ENCODE assay signal across 10 cellular contexts in genomic region chr3:65483475-65483874, GRCh38.
DNase-seq lines count a peak whose midpoint lies in the region; ATAC-seq and TF ChIP-seq lines count a peak whose summit lies in the region.
"Had no signal": no experiment of that assay in that cellular context is flagged by ENCODE, and none has a peak within 500 bp of the region (broad histone marks: within the 10 kb centered on the region; RNA-seq: fewer than 3 reads in every experiment).

No MANE protein-coding gene starts in this region.

- no peaks in the 10 kb centered on the region for H3K9me3 ChIP-seq in colonic mucosa
- H3K9me3 ChIP-seq in stomach: no peaks in the 10 kb centered on the region

- H3K9me3 Mint-ChIP-seq in natural killer cell treated with Interleukin-12 subunit alpha and Interleukin-12 subunit beta and Interleukin-15 and Interleukin-18, amount 100 ng/mL, for 72 hours: no peaks in the 10 kb centered on the region

- no peak for TF ChIP-seq EP300 in stomach (IDR thresholded peaks at IDR 0.05)

- no peak overlapping the region for H3K27ac Mint-ChIP-seq in natural killer cell treated with Interleukin-12 subunit alpha and Interleukin-12 subunit beta and Interleukin-15 and Interleukin-18, amount 100 ng/mL, for 72 hours

- H3K27ac ChIP-seq in colonic mucosa (no peak overlapping the region), stomach (peak overlapping the region in 2 of 5 donors; percentile 16 to 39)

- H3K4me1 Mint-ChIP-seq in natural killer cell treated with Interleukin-12 subunit alpha and Interleukin-12 subunit beta and Interleukin-15 and Interleukin-18, amount 100 ng/mL, for 72 hours (ENCODE audit: low read depth in 2 of 2): no peaks in the 10 kb centered on the region

- TF ChIP-seq CTCF in colonic mucosa (IDR thresholded peaks at IDR 0.05): no peak
- no peak for TF ChIP-seq CTCF in stomach (IDR thresholded peaks at IDR 0.05)

- no peak overlapping the region for H3K4me3 Mint-ChIP-seq in natural killer cell treated with Interleukin-12 subunit alpha and Interleukin-12 subunit beta and Interleukin-15 and Interleukin-18, amount 100 ng/mL, for 72 hours

- ATAC-seq in GM18502 (IDR thresholded peaks at IDR 0.05; ENCODE audit: poor library complexity, unreplicated experiment) (no peak), HG02981 (IDR thresholded peaks at IDR 0.05; ENCODE audit: unreplicated experiment) (no peak)
- ATAC-seq in natural killer cell treated with Interleukin-12 subunit alpha and Interleukin-12 subunit beta and Interleukin-15 and Interleukin-18, amount 100 ng/mL, for 72 hours: no peak

- no peaks in the 10 kb centered on the region for H3K27me3 ChIP-seq in colonic mucosa
- H3K27me3 ChIP-seq in stomach: no peaks in the 10 kb centered on the region

- intact Hi-C loops in colonic mucosa (cut with DNase I) (no loop called here), stomach (cut with DNase I; ENCODE audit: low total_unique reads) (no loop called here)

- no peaks in the 10 kb centered on the region for H3K36me3 ChIP-seq in colonic mucosa
- no peaks in the 10 kb centered on the region for H3K36me3 ChIP-seq in stomach

- H3K27me3 Mint-ChIP-seq in natural killer cell treated with Interleukin-12 subunit alpha and Interleukin-12 subunit beta and Interleukin-15 and Interleukin-18, amount 100 ng/mL, for 72 hours: no peaks in the 10 kb centered on the region

- TF ChIP-seq POLR2A in stomach (IDR thresholded peaks at IDR 0.05): no peak

- H3K4me1 ChIP-seq in colonic mucosa (no peaks in the 10 kb centered on the region), stomach (peaks cover 32 to 56% (median 38%) of the 10 kb centered on the region in 4 donors)

- H3K9ac ChIP-seq in colonic mucosa (ENCODE audit: low read depth in 2 of 2, low read length in 2 of 2): no peak overlapping the region

- no peaks in the 10 kb centered on the region for H3K36me3 Mint-ChIP-seq in natural killer cell treated with Interleukin-12 subunit alpha and Interleukin-12 subunit beta and Interleukin-15 and Interleukin-18, amount 100 ng/mL, for 72 hours

- peak; percentile 42 for DNase-seq in NCI-H1048 (lab: John Stamatoyannopoulos, UW)
- DNase-seq in colonic mucosa: peak; percentile 54
- DNase-seq in iris pigment epithelial cell (ENCODE audit: low read depth): peak; percentile 10
- DNase-seq in stomach: peak; percentile 81
- no peak for DNase-seq in stimulated activated CD4-positive, alpha-beta T cell treated with anti-CD3 and anti-CD28 coated beads, Interleukin-4, amount 100 ng/mL, for 4 hours
- no peak for DNase-seq in natural killer cell treated with Interleukin-12 subunit alpha and Interleukin-12 subunit beta and Interleukin-15 and Interleukin-18, amount 100 ng/mL, for 72 hours (ENCODE audit: low spot score)
- DNase-seq: NCI-H2171 had no signal

- 11 to 20% (median 14%) methylated on average over 6 of the region's 6 CpGs for WGBS in stomach, 5 donors

- H3K4me3 ChIP-seq in colonic mucosa (no peak overlapping the region), stomach (no peak overlapping the region)
- H3K4me3 ChIP-seq: skin epidermis had no signal

Comparison
In these comparisons a context has a peak if more than half of its experiments do, and no peak if none do; other contexts are left out.
1. DNase-seq: peak in NCI-H1048 (single experiment), colonic mucosa (single experiment), iris pigment epithelial cell (single experiment) and stomach (single experiment); none in stimulated activated CD4-positive, alpha-beta T cell treated with anti-CD3 and anti-CD28 coated beads, Interleukin-4, amount 100 ng/mL, for 4 hours (0 of 2) and natural killer cell treated with Interleukin-12 subunit alpha and Interleukin-12 subunit beta and Interleukin-15 and Interleukin-18, amount 100 ng/mL, for 72 hours (single experiment).